In the genomic region with DNA sequence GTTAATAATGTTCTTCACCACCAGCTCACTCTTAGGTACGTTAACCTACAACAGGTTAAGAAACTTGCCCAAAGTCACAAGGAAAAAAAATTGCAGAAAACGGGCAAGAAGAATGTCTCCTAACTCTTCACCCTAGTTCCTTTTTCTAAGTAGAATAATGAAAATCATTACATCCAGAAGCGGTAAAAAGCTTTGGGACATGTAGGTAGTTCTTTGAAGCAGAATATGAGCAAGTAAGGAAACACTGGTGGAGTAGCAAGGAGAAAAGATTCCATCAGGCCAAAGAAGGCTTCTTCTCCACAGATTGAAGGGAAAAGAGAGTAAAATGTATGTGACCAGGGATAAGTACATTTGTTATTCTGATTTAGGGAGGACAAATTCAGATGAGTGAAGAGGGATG, we compare ENCODE assay signal across 17 cellular contexts. TPM values are rescaled to one million over a fixed set of nuclear protein-coding genes. Genes with fewer than 3 reads are reported as not detected.
DNase-seq lines count a peak whose midpoint lies in the region; ATAC-seq, FAIRE-seq and TF ChIP-seq lines count a peak whose summit lies in the region.
"Had no signal": no experiment of that assay in that cellular context is flagged by ENCODE, and none has a peak within 500 bp of the region (broad histone marks: within the 10 kb centered on the region; RNA-seq: fewer than 3 reads in every experiment).

No MANE protein-coding gene starts in this region.

- H3K4me3 ChIP-seq in adipocyte (ENCODE audit: low read length) (peak overlapping the region; percentile 90), pancreas (no peak overlapping the region)
- H3K4me3 ChIP-seq: cardiac muscle cell, Peyer's patch, upper lobe of left lung had no signal

- H3K9ac ChIP-seq in adipocyte (ENCODE audit: low read length) = peak overlapping the region; percentile 100

- intact Hi-C loops in pancreas (cut with DNase I) = no loop called here

- H3K36me3 Mint-ChIP-seq in T-helper 1 cell treated with Interleukin-12 subunit alpha and Interleukin-12 subunit beta and Interleukin-4 antibody, amounts not matched to agents 30 μg/mL and 1 μg/mL, for 36 hours (ENCODE audit: low read depth) = peaks cover 32% of the 10 kb centered on the region
- no peaks in the 10 kb centered on the region for H3K36me3 Mint-ChIP-seq in neural crest cell (ENCODE audit: low read depth)

- peaks cover 43% of the 10 kb centered on the region for H3K4me1 Mint-ChIP-seq in T-helper 1 cell treated with Interleukin-12 subunit alpha and Interleukin-12 subunit beta and Interleukin-4 antibody, amounts not matched to agents 30 μg/mL and 1 μg/mL, for 36 hours (ENCODE audit: low read depth)
- peaks cover 46% of the 10 kb centered on the region for H3K4me1 Mint-ChIP-seq in neural crest cell

- H3K27ac Mint-ChIP-seq in T-helper 1 cell treated with Interleukin-12 subunit alpha and Interleukin-12 subunit beta and Interleukin-4 antibody, amounts not matched to agents 30 μg/mL and 1 μg/mL, for 36 hours = peak overlapping the region; percentile 84
- H3K27ac Mint-ChIP-seq in neural crest cell (ENCODE audit: unreplicated experiment) = no peak overlapping the region

- no peaks in the 10 kb centered on the region for H3K9me3 Mint-ChIP-seq in T-helper 1 cell treated with Interleukin-12 subunit alpha and Interleukin-12 subunit beta and Interleukin-4 antibody, amounts not matched to agents 30 μg/mL and 1 μg/mL, for 36 hours
- no peaks in the 10 kb centered on the region for H3K9me3 Mint-ChIP-seq in neural crest cell

- DNase-seq in T-helper 1 cell (no peak), GM12892 (ENCODE audit: insufficient read length) (no peak), adipocyte (ENCODE audit: low read depth) (no peak), neural crest cell (ENCODE audit: low read depth, low spot score) (no peak), pancreas (no peak)
- DNase-seq: 8988T, DMS153, H7, NCI-H446, Peyer's patch, upper lobe of left lung had no signal

- H3K36me3 ChIP-seq in adipocyte (ENCODE audit: control insufficient read depth, insufficient read depth, low read length, severe bottlenecking) (peaks cover 38% of the 10 kb centered on the region), pancreas (no peaks in the 10 kb centered on the region)
- H3K36me3 ChIP-seq: cardiac muscle cell, Peyer's patch, upper lobe of left lung had no signal

- peak overlapping the region; percentile 97 for H3K4me3 Mint-ChIP-seq in T-helper 1 cell treated with Interleukin-12 subunit alpha and Interleukin-12 subunit beta and Interleukin-4 antibody, amounts not matched to agents 30 μg/mL and 1 μg/mL, for 36 hours
- H3K4me3 Mint-ChIP-seq in neural crest cell = peak overlapping the region; percentile 24

- H3K9me3 ChIP-seq in adipocyte (ENCODE audit: control insufficient read depth, low read length) (no peaks in the 10 kb centered on the region), pancreas (no peaks in the 10 kb centered on the region)
- H3K9me3 ChIP-seq: Peyer's patch, upper lobe of left lung had no signal

- H3K27me3 Mint-ChIP-seq in T-helper 1 cell treated with Interleukin-12 subunit alpha and Interleukin-12 subunit beta and Interleukin-4 antibody, amounts not matched to agents 30 μg/mL and 1 μg/mL, for 36 hours (ENCODE audit: low read depth) = peaks cover 3% of the 10 kb centered on the region
- no peaks in the 10 kb centered on the region for H3K27me3 Mint-ChIP-seq in neural crest cell (ENCODE audit: low read depth)

- no peak for ATAC-seq in pancreas
- ATAC-seq in HG02840 (IDR thresholded peaks at IDR 0.05; ENCODE audit: low FRiP score, unreplicated experiment) = no peak
- ATAC-seq in GM18498 (IDR thresholded peaks at IDR 0.05; ENCODE audit: unreplicated experiment) = no peak
- ATAC-seq: sciatic nerve had no signal

- H3K27me3 ChIP-seq in adipocyte (replicated peaks; ENCODE audit: control insufficient read depth, insufficient read depth, low read length) (no peaks in the 10 kb centered on the region), pancreas (no peaks in the 10 kb centered on the region)
- H3K27me3 ChIP-seq: cardiac muscle cell, Peyer's patch, upper lobe of left lung had no signal

- H3K27ac ChIP-seq in pancreas = no peak overlapping the region
- H3K27ac ChIP-seq: cardiac muscle cell, epithelial cell of prostate, Peyer's patch had no signal

- H3K4me1 ChIP-seq in adipocyte (ENCODE audit: control insufficient read depth, insufficient read depth, low read length) (peaks cover 56% of the 10 kb centered on the region), pancreas (peaks cover 0 to 21% (median 7%) of the 10 kb centered on the region in 3 donors)

- TF ChIP-seq CTCF in neural crest cell (conservative IDR thresholded peaks at IDR 0.05) = no peak
- no peak for TF ChIP-seq CTCF in pancreas (IDR thresholded peaks at IDR 0.05)

- TF ChIP-seq POLR2A in GM12892 (IDR thresholded peaks at IDR 0.05; ENCODE audit: low read depth, low read length) = no peak

- FAIRE-seq in GM12892 (lab: Jason Lieb, UNC) (peak; percentile 9), pancreas (lab: Jason Lieb, UNC) (no peak)

- WGBS in pancreas, 2 donors = 92 to 95% methylated on average over 3 of the region's 3 CpGs

RNA-seq across cellular contexts. Expression of a gene that starts 4.1 kb away (rescaled TPM):
- 10.2 TPM for polyA plus RNA-seq in GM12892 (2012; ENCODE audit: missing spikeins)
- total RNA-seq in neural crest cell = 32.8 and 33.7 TPM in 2 replicates
- 10 to 100 TPM in 3 of 6 donors, 1 to 10 TPM in 3; 7.6 to 23.1 (median 11.3) TPM for total RNA-seq in pancreas
- polyA plus RNA-seq in pancreas = 1 to 10 TPM; 4.0 to 9.9 TPM
